ENCODE assay signal across 1 cellular context in genomic region chr16:10942352-10943297, GRCh38.
TF ChIP-seq lines count a peak whose summit lies in the region.

DEXI (minus strand) TSS chr16:10942468; CDS start chr16:10942005, 463 bp downstream.

TF ChIP-seq in HepG2, 621 proteins besides CTCF, POLR2A, EP300 and RAD21 (continued from another document and continues in another):
- TF ChIP-seq, protein P1, sequence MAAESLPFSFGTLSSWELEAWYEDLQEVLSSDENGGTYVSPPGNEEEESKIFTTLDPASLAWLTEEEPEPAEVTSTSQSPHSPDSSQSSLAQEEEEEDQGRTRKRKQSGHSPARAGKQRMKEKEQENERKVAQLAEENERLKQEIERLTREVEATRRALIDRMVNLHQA (CRISPR knock-in tag; IDR thresholded peaks at IDR 0.05), result peak; percentile 81; the same call in 1 of the 2 replicates
- TF ChIP-seq NFYB (CRISPR knock-in tag; IDR thresholded peaks at IDR 0.05), result peak; percentile 89
- TF ChIP-seq ZSCAN30 (CRISPR knock-in tag; IDR thresholded peaks at IDR 0.05), result no peak
- TF ChIP-seq LBX2 (CRISPR knock-in tag; IDR thresholded peaks at IDR 0.05; ENCODE audit: borderline replicate concordance), result no peak
- TF ChIP-seq ATRX (CRISPR knock-in tag; IDR thresholded peaks at IDR 0.05; ENCODE audit: borderline replicate concordance), result no peak
- TF ChIP-seq KAT7 (CRISPR knock-in tag; IDR thresholded peaks at IDR 0.05; ENCODE audit: borderline replicate concordance), result no peak
- TF ChIP-seq ZNF567 (CRISPR knock-in tag; IDR thresholded peaks at IDR 0.05; ENCODE audit: borderline replicate concordance), result no peak
- no peak for TF ChIP-seq ONECUT2 (CRISPR knock-in tag; IDR thresholded peaks at IDR 0.05)
- TF ChIP-seq TEF (CRISPR knock-in tag; IDR thresholded peaks at IDR 0.05), result no peak
- no peak for TF ChIP-seq HMGA1 (CRISPR knock-in tag; conservative IDR thresholded peaks at IDR 0.05)
- no peak for TF ChIP-seq ZNF546 (CRISPR knock-in tag; conservative IDR thresholded peaks at IDR 0.05)
- TF ChIP-seq FOXC1 (CRISPR knock-in tag; IDR thresholded peaks at IDR 0.05; ENCODE audit: borderline replicate concordance), result 0 out of 2 replicates have a peak, but pooled peaks have one; percentile 54
- 0 out of 2 replicates have a peak, but pooled peaks have one; percentile 62 for TF ChIP-seq ZNF383 (CRISPR knock-in tag; IDR thresholded peaks at IDR 0.05; ENCODE audit: borderline replicate concordance)
- no peak for TF ChIP-seq ZC3H4 (CRISPR knock-in tag; IDR thresholded peaks at IDR 0.05; ENCODE audit: borderline replicate concordance)
- TF ChIP-seq, protein P2, sequence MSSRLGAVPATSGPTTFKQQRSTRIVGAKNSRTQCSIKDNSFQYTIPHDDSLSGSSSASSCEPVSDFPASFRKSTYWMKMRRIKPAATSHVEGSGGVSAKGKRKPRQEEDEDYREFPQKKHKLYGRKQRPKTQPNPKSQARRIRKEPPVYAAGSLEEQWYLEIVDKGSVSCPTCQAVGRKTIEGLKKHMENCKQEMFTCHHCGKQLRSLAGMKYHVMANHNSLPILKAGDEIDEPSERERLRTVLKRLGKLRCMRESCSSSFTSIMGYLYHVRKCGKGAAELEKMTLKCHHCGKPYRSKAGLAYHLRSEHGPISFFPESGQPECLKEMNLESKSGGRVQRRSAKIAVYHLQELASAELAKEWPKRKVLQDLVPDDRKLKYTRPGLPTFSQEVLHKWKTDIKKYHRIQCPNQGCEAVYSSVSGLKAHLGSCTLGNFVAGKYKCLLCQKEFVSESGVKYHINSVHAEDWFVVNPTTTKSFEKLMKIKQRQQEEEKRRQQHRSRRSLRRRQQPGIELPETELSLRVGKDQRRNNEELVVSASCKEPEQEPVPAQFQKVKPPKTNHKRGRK (CRISPR knock-in tag; IDR thresholded peaks at IDR 0.05), result no peak
- TF ChIP-seq MED8 (CRISPR knock-in tag; IDR thresholded peaks at IDR 0.05; ENCODE audit: insufficient replicate concordance), result no peak
- TF ChIP-seq ZNF790 (CRISPR knock-in tag; IDR thresholded peaks at IDR 0.05; ENCODE audit: borderline replicate concordance), result no peak
- TF ChIP-seq ZIK1 (CRISPR knock-in tag; IDR thresholded peaks at IDR 0.05; ENCODE audit: borderline replicate concordance, low read depth), result 0 out of 2 replicates have a peak, but pooled peaks have one; percentile 67
- TF ChIP-seq LRRFIP1 (CRISPR knock-in tag; conservative IDR thresholded peaks at IDR 0.05), result no peak
- TF ChIP-seq YEATS2 (CRISPR knock-in tag; IDR thresholded peaks at IDR 0.05; ENCODE audit: borderline replicate concordance), result no peak; the same call in 1 of the 2 replicates
- TF ChIP-seq, protein P3, sequence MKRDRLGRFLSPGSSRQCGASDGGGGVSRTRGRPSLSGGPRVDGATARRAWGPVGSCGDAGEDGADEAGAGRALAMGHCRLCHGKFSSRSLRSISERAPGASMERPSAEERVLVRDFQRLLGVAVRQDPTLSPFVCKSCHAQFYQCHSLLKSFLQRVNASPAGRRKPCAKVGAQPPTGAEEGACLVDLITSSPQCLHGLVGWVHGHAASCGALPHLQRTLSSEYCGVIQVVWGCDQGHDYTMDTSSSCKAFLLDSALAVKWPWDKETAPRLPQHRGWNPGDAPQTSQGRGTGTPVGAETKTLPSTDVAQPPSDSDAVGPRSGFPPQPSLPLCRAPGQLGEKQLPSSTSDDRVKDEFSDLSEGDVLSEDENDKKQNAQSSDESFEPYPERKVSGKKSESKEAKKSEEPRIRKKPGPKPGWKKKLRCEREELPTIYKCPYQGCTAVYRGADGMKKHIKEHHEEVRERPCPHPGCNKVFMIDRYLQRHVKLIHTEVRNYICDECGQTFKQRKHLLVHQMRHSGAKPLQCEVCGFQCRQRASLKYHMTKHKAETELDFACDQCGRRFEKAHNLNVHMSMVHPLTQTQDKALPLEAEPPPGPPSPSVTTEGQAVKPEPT (CRISPR knock-in tag; IDR thresholded peaks at IDR 0.05; ENCODE audit: low read depth), result no peak
- TF ChIP-seq MAZ (IDR thresholded peaks at IDR 0.05; ENCODE audit: borderline replicate concordance, low read depth, low read length), result no peak
- peak; percentile 63 for TF ChIP-seq MAZ (CRISPR knock-in tag; IDR thresholded peaks at IDR 0.05; ENCODE audit: low read depth)
- TF ChIP-seq, protein P4, sequence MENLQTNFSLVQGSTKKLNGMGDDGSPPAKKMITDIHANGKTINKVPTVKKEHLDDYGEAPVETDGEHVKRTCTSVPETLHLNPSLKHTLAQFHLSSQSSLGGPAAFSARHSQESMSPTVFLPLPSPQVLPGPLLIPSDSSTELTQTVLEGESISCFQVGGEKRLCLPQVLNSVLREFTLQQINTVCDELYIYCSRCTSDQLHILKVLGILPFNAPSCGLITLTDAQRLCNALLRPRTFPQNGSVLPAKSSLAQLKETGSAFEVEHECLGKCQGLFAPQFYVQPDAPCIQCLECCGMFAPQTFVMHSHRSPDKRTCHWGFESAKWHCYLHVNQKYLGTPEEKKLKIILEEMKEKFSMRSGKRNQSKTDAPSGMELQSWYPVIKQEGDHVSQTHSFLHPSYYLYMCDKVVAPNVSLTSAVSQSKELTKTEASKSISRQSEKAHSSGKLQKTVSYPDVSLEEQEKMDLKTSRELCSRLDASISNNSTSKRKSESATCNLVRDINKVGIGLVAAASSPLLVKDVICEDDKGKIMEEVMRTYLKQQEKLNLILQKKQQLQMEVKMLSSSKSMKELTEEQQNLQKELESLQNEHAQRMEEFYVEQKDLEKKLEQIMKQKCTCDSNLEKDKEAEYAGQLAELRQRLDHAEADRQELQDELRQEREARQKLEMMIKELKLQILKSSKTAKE (CRISPR knock-in tag; IDR thresholded peaks at IDR 0.05; ENCODE audit: borderline replicate concordance), result no peak
- TF ChIP-seq, protein P5, sequence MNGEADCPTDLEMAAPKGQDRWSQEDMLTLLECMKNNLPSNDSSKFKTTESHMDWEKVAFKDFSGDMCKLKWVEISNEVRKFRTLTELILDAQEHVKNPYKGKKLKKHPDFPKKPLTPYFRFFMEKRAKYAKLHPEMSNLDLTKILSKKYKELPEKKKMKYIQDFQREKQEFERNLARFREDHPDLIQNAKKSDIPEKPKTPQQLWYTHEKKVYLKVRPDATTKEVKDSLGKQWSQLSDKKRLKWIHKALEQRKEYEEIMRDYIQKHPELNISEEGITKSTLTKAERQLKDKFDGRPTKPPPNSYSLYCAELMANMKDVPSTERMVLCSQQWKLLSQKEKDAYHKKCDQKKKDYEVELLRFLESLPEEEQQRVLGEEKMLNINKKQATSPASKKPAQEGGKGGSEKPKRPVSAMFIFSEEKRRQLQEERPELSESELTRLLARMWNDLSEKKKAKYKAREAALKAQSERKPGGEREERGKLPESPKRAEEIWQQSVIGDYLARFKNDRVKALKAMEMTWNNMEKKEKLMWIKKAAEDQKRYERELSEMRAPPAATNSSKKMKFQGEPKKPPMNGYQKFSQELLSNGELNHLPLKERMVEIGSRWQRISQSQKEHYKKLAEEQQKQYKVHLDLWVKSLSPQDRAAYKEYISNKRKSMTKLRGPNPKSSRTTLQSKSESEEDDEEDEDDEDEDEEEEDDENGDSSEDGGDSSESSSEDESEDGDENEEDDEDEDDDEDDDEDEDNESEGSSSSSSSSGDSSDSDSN (CRISPR knock-in tag; IDR thresholded peaks at IDR 0.05), result no peak
- TF ChIP-seq, protein P6, sequence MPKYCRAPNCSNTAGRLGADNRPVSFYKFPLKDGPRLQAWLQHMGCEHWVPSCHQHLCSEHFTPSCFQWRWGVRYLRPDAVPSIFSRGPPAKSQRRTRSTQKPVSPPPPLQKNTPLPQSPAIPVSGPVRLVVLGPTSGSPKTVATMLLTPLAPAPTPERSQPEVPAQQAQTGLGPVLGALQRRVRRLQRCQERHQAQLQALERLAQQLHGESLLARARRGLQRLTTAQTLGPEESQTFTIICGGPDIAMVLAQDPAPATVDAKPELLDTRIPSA (CRISPR knock-in tag; IDR thresholded peaks at IDR 0.05; ENCODE audit: borderline replicate concordance), result no peak
- TF ChIP-seq TRAFD1 (CRISPR knock-in tag; IDR thresholded peaks at IDR 0.05; ENCODE audit: borderline replicate concordance), result peak; percentile 28; the same call in 1 of the 2 replicates
- TF ChIP-seq, protein P7, sequence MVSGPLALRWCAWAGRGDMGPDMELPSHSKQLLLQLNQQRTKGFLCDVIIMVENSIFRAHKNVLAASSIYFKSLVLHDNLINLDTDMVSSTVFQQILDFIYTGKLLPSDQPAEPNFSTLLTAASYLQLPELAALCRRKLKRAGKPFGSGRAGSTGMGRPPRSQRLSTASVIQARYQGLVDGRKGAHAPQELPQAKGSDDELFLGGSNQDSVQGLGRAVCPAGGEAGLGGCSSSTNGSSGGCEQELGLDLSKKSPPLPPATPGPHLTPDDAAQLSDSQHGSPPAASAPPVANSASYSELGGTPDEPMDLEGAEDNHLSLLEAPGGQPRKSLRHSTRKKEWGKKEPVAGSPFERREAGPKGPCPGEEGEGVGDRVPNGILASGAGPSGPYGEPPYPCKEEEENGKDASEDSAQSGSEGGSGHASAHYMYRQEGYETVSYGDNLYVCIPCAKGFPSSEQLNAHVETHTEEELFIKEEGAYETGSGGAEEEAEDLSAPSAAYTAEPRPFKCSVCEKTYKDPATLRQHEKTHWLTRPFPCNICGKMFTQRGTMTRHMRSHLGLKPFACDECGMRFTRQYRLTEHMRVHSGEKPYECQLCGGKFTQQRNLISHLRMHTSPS (CRISPR knock-in tag; IDR thresholded peaks at IDR 0.05; ENCODE audit: low read depth), result no peak
- TF ChIP-seq, protein P8, sequence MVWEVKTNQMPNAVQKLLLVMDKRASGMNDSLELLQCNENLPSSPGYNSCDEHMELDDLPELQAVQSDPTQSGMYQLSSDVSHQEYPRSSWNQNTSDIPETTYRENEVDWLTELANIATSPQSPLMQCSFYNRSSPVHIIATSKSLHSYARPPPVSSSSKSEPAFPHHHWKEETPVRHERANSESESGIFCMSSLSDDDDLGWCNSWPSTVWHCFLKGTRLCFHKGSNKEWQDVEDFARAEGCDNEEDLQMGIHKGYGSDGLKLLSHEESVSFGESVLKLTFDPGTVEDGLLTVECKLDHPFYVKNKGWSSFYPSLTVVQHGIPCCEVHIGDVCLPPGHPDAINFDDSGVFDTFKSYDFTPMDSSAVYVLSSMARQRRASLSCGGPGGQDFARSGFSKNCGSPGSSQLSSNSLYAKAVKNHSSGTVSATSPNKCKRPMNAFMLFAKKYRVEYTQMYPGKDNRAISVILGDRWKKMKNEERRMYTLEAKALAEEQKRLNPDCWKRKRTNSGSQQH (CRISPR knock-in tag; IDR thresholded peaks at IDR 0.05; ENCODE audit: low read depth), result no peak
- TF ChIP-seq ZSCAN31 (CRISPR knock-in tag; IDR thresholded peaks at IDR 0.05; ENCODE audit: low read depth), result no peak
- no peak for TF ChIP-seq TFAP4 (IDR thresholded peaks at IDR 0.05; ENCODE audit: borderline replicate concordance, low read depth)
- TF ChIP-seq SCMH1 (CRISPR knock-in tag; IDR thresholded peaks at IDR 0.05; ENCODE audit: borderline replicate concordance), result no peak
- TF ChIP-seq YY1 (IDR thresholded peaks at IDR 0.05; ENCODE audit: insufficient read depth, insufficient replicate concordance, low read depth, low read length), result peak; percentile 89
- TF ChIP-seq, protein P9, sequence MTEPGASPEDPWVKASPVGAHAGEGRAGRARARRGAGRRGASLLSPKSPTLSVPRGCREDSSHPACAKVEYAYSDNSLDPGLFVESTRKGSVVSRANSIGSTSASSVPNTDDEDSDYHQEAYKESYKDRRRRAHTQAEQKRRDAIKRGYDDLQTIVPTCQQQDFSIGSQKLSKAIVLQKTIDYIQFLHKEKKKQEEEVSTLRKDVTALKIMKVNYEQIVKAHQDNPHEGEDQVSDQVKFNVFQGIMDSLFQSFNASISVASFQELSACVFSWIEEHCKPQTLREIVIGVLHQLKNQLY (CRISPR knock-in tag; IDR thresholded peaks at IDR 0.05), result peak; percentile 26; the same call in 1 of the 2 replicates
- no peak for TF ChIP-seq ZNF737 (CRISPR knock-in tag; IDR thresholded peaks at IDR 0.05; ENCODE audit: borderline replicate concordance)
- TF ChIP-seq NCOA5 (CRISPR knock-in tag; IDR thresholded peaks at IDR 0.05), result no peak
- TF ChIP-seq ZNF614 (CRISPR knock-in tag; IDR thresholded peaks at IDR 0.05; ENCODE audit: borderline replicate concordance), result 0 out of 2 replicates have a peak, but pooled peaks have one; percentile 60
- no peak for TF ChIP-seq MZF1 (CRISPR knock-in tag; IDR thresholded peaks at IDR 0.05; ENCODE audit: borderline replicate concordance)
